Comparison of ENCODE assay signal across 11 cellular contexts in genomic region chr6:116267879-116268588, GRCh38. TPM values are rescaled to one million over a fixed set of nuclear protein-coding genes. Genes with fewer than 3 reads are reported as not detected.
DNase-seq lines count a peak whose midpoint lies in the region; ATAC-seq, FAIRE-seq and TF ChIP-seq lines count a peak whose summit lies in the region.
"Had no signal": no experiment of that assay in that cellular context is flagged by ENCODE, and none has a peak within 500 bp of the region (broad histone marks: within the 10 kb centered on the region; RNA-seq: fewer than 3 reads in every experiment).

No MANE protein-coding gene starts in this region.

- peaks cover 19% of the 10 kb centered on the region for H3K4me1 Mint-ChIP-seq in T-helper 17 cell
- peaks cover 23% of the 10 kb centered on the region for H3K4me1 Mint-ChIP-seq in stimulated activated effector memory CD8-positive, alpha-beta T cell treated with anti-CD3 and anti-CD28 coated beads, Interleukin-12 subunit alpha, Interleukin-12 subunit beta, amount 100 ng/mL, for 72 hours

- H3K9me3 ChIP-seq in HepG2 (ENCODE audit: low read length) = peaks cover 8% of the 10 kb centered on the region; the same call in 1 of the 2 replicates
- no peaks in the 10 kb centered on the region for H3K9me3 ChIP-seq in right lobe of liver
- H3K9me3 ChIP-seq in T-helper 17 cell (ENCODE audit: control insufficient read depth, low read length, poor library complexity, severe bottlenecking) = no peaks in the 10 kb centered on the region
- H3K9me3 ChIP-seq in body of pancreas = no peaks in the 10 kb centered on the region
- H3K9me3 ChIP-seq: colonic mucosa had no signal

- H3K27ac Mint-ChIP-seq in T-helper 17 cell = peak overlapping the region; percentile 21
- peak overlapping the region; percentile 51 for H3K27ac Mint-ChIP-seq in stimulated activated effector memory CD8-positive, alpha-beta T cell treated with anti-CD3 and anti-CD28 coated beads, Interleukin-12 subunit alpha, Interleukin-12 subunit beta, amount 100 ng/mL, for 72 hours

- no peak overlapping the region for H2AFZ ChIP-seq in HepG2 (ENCODE audit: low read length)

- H3K27me3 Mint-ChIP-seq in T-helper 17 cell = no peaks in the 10 kb centered on the region

- H3K79me2 ChIP-seq in HepG2 (ENCODE audit: insufficient read depth, low read length) = no peaks in the 10 kb centered on the region

- no peak for TF ChIP-seq POLR2A in HepG2 (IDR thresholded peaks at IDR 0.05; ENCODE audit: insufficient read depth in 1 of 2, low read depth in 2 of 2, low read length in 2 of 2)
- no peak for TF ChIP-seq POLR2A in right lobe of liver (IDR thresholded peaks at IDR 0.05)
- no peak for TF ChIP-seq POLR2A in body of pancreas (IDR thresholded peaks at IDR 0.05)

- 0 out of 2 replicates have a peak, but pooled peaks cover 5% of the 10 kb centered on the region for H3K4me1 ChIP-seq in HepG2 (ENCODE audit: insufficient read depth, low read length)
- H3K4me1 ChIP-seq in right lobe of liver = peaks cover 0 to 17% (median 6%) of the 10 kb centered on the region in 4 donors
- no peaks in the 10 kb centered on the region for H3K4me1 ChIP-seq in body of pancreas
- H3K4me1 ChIP-seq: colonic mucosa had no signal

- TF ChIP-seq EP300 in HepG2 (IDR thresholded peaks at IDR 0.05; ENCODE audit: low read depth in 2 of 2, low read length in 2 of 2) (no peak), HepG2 (CRISPR knock-in tag; IDR thresholded peaks at IDR 0.05; ENCODE audit: borderline replicate concordance) (no peak)

- H4K20me1 ChIP-seq in HepG2 (ENCODE audit: insufficient read depth, low read length) = no peaks in the 10 kb centered on the region

- H3K36me3 ChIP-seq in HepG2 (replicated peaks in 1 of 2; ENCODE audit: control insufficient read depth in 1 of 2, insufficient read depth in 2 of 2, low read length in 2 of 2) (no peaks in the 10 kb centered on the region; a peak in 2 of 5 replicates), right lobe of liver (peaks cover 0 to 7% (median 0%) of the 10 kb centered on the region in 4 donors), body of pancreas (replicated peaks in 1 of 2; ENCODE audit: insufficient read depth in 1 of 2, low read depth in 2 of 2) (peaks cover 0 to 1% of the 10 kb centered on the region in 2 donors)
- H3K36me3 ChIP-seq: colonic mucosa had no signal

- H3K9ac ChIP-seq in HepG2 (ENCODE audit: insufficient read depth, low read depth, low read length) = no peak overlapping the region
- H3K9ac ChIP-seq: KMS-11 had no signal

- intact Hi-C loops in HepG2 (cut with micrococcal nuclease; ENCODE audit: unreplicated experiment) (loop anchor here (1.0 kb wide), 4 partner anchors 11 to 264 kb away; partner anchors contain the start of genes TSPYL1 and TSPYL4), right lobe of liver (cut with DNase I) (no loop called here), body of pancreas (cut with DNase I) (no loop called here)

- POLR2A ChIA-PET in HepG2 (lab: Yijun Ruan, JAX) = interaction anchor here (1.1 to 2.2 kb wide), 3 partner anchors 12 to 15 kb away, joined by 3 to 35 read pairs (median 10); partner anchors contain the start of genes TSPYL1 and TSPYL4

- DNase-seq in HepG2 (ENCODE audit: low spot score) = no peak
- DNase-seq in right lobe of liver = no peak
- DNase-seq in T-helper 17 cell = no peak
- DNase-seq in stimulated activated effector memory CD8-positive, alpha-beta T cell treated with anti-CD3 and anti-CD28 coated beads, Interleukin-12 subunit alpha, Interleukin-12 subunit beta, amount 100 ng/mL, for 72 hours (ENCODE audit: low spot score in 2 of 2) = no peak
- no peak for DNase-seq in OCI-M1 (lab: John Stamatoyannopoulos, UW)
- no peak for DNase-seq in body of pancreas
- DNase-seq: colonic mucosa, nucleus accumbens had no signal

- FAIRE-seq in HepG2 (lab: Jason Lieb, UNC) = no peak

- CTCF ChIA-PET in HepG2 (lab: Yijun Ruan, JAX; ENCODE audit: low intra/inter-chr PET ratio, low total read pairs) = interaction anchor here (0.7 to 4.6 kb wide), 8 partner anchors 11 to 378 kb away, joined by 3 to 29 read pairs (median 4); partner anchors contain the start of gene TSPYL1

- in situ Hi-C loops in HepG2 (cut with HindIII; ENCODE audit: extremely low pct_ligation_motif_present, low pct_unique_long_range_greater_than_20kb) = no loop called here

- no peak overlapping the region for H3K4me3 Mint-ChIP-seq in T-helper 17 cell
- no peak overlapping the region for H3K4me3 Mint-ChIP-seq in stimulated activated effector memory CD8-positive, alpha-beta T cell treated with anti-CD3 and anti-CD28 coated beads, Interleukin-12 subunit alpha, Interleukin-12 subunit beta, amount 100 ng/mL, for 72 hours

- no peak overlapping the region for H3K27ac ChIP-seq in HepG2 (ENCODE audit: extremely low read length, insufficient read depth, low read length)
- no peak overlapping the region for H3K27ac ChIP-seq in right lobe of liver
- no peak overlapping the region for H3K27ac ChIP-seq in body of pancreas
- H3K27ac ChIP-seq: colonic mucosa, KMS-11 had no signal

- no peak for TF ChIP-seq RAD21 in HepG2 (CRISPR knock-in tag; IDR thresholded peaks at IDR 0.05)

- H3K36me3 Mint-ChIP-seq in T-helper 17 cell (ENCODE audit: low read depth) = peaks cover 5% of the 10 kb centered on the region
- H3K36me3 Mint-ChIP-seq in stimulated activated effector memory CD8-positive, alpha-beta T cell treated with anti-CD3 and anti-CD28 coated beads, Interleukin-12 subunit alpha, Interleukin-12 subunit beta, amount 100 ng/mL, for 72 hours = peaks cover 19% of the 10 kb centered on the region

- H3K9me3 Mint-ChIP-seq in stimulated activated effector memory CD8-positive, alpha-beta T cell treated with anti-CD3 and anti-CD28 coated beads, Interleukin-12 subunit alpha, Interleukin-12 subunit beta, amount 100 ng/mL, for 72 hours = peaks cover 8% of the 10 kb centered on the region

- no peak for TF ChIP-seq CTCF in HepG2 (CRISPR knock-in tag; IDR thresholded peaks at IDR 0.05)
- TF ChIP-seq CTCF in right lobe of liver (IDR thresholded peaks at IDR 0.05) = no peak
- TF ChIP-seq CTCF in body of pancreas (IDR thresholded peaks at IDR 0.05) = no peak

- H3K4me3 ChIP-seq in HepG2 (replicated peaks in 1 of 3; ENCODE audit: insufficient read depth in 1 of 3, low read depth in 2 of 3, low read length in 3 of 3) (no peak overlapping the region), right lobe of liver (no peak overlapping the region), body of pancreas (no peak overlapping the region)
- H3K4me3 ChIP-seq: colonic mucosa had no signal

- no TSS peak for BruUV-seq in HepG2 (replicated peaks; lab: Mats Ljungman, UMichigan)

- ATAC-seq in HepG2 (peak; percentile 47), right lobe of liver (no peak), HG02852 (IDR thresholded peaks at IDR 0.05; ENCODE audit: unreplicated experiment) (peak; percentile 18), T-helper 17 cell (no peak), GM21825 (IDR thresholded peaks at IDR 0.05; ENCODE audit: unreplicated experiment) (no peak), body of pancreas (no peak)
- peak; percentile 43 for ATAC-seq in stimulated activated effector memory CD8-positive, alpha-beta T cell treated with anti-CD3 and anti-CD28 coated beads, Interleukin-12 subunit alpha, Interleukin-12 subunit beta, amount 100 ng/mL, for 72 hours

- H3K4me2 ChIP-seq in HepG2 (ENCODE audit: low read depth, low read length) = no peak overlapping the region
- H3K4me2 ChIP-seq: KMS-11 had no signal

- H3K27me3 ChIP-seq in HepG2 (ENCODE audit: control insufficient read depth in 1 of 2, insufficient read depth in 2 of 2, low read length in 2 of 2) (no peaks in the 10 kb centered on the region), right lobe of liver (no peaks in the 10 kb centered on the region), body of pancreas (no peaks in the 10 kb centered on the region)
- H3K27me3 ChIP-seq: colonic mucosa had no signal

- WGBS in HepG2 (ENCODE audit: low lambda C conversion rate) = 31% methylated on average over 3 of the region's 3 CpGs
- WGBS in right lobe of liver (ENCODE audit: insufficient coverage, low coverage, low lambda C conversion rate, missing lambda C conversion rate) = 56% methylated on average over 3 of the region's 3 CpGs
- WGBS in body of pancreas, 2 donors = 61 to 63% methylated on average over 3 of the region's 3 CpGs

RNA-seq across cellular contexts. Expression of gene TSPYL1, which starts 11.7 kb away (rescaled TPM):
- total RNA-seq in HepG2 (2016; rRNA removed; fragmentation: Illumina TruSeq; extraction: Trizol) (93.0 and 102 TPM in 2 replicates), right lobe of liver (10 to 100 TPM; 29.1 to 70.4 (median 50.9) TPM), T-helper 17 cell (100 to 1,000 TPM; 199 to 216 TPM), body of pancreas (10 to 100 TPM; 44.1 to 45.2 TPM)
- 6.2 and 7.3 TPM in 2 replicates for total RNA-seq in HepG2 (2016; cell fraction: cytosol; rRNA removed; fragmentation: Illumina TruSeq; extraction: Trizol; ENCODE audit: low read depth)
- total RNA-seq in HepG2 (2016; cell fraction: insoluble cytoplasmic fraction; rRNA removed; fragmentation: Illumina TruSeq; extraction: Trizol) = 86.9 and 96.9 TPM in 2 replicates
- total RNA-seq in HepG2 (2016; cell fraction: membrane; rRNA removed; fragmentation: Illumina TruSeq; extraction: Trizol) = 27.1 and 29.7 TPM in 2 replicates
- 43.2 and 44.5 TPM in 2 replicates for total RNA-seq in HepG2 (2016; cell fraction: nucleus; rRNA removed; fragmentation: Illumina TruSeq; extraction: Trizol)
- 28.3 and 33.0 TPM in 2 replicates for polyA plus RNA-seq in HepG2 (2011; rRNA removed)
- 20.4 and 29.5 TPM in 2 replicates for polyA plus RNA-seq in HepG2 (2011; cell fraction: cytosol; rRNA removed)
- polyA plus RNA-seq in HepG2 (2011; cell fraction: nucleus; rRNA removed) = 10.7 and 13.8 TPM in 2 replicates
- polyA plus RNA-seq in HepG2 (2012) = 34.7 and 37.0 TPM in 2 replicates
- 3.1 and 3.8 TPM in 2 replicates for polyA plus RNA-seq in HepG2 (2016; cell fraction: cytosol; fragmentation: Illumina TruSeq; extraction: Trizol; ENCODE audit: low read depth)
- polyA plus RNA-seq in HepG2 (2016; cell fraction: insoluble cytoplasmic fraction; fragmentation: Illumina TruSeq; extraction: Trizol; ENCODE audit: low read depth) = 70.1 and 81.8 TPM in 2 replicates
- polyA plus RNA-seq in HepG2 (2016; cell fraction: membrane; fragmentation: Illumina TruSeq; extraction: Trizol; ENCODE audit: low read depth) = 12.6 and 14.3 TPM in 2 replicates
- polyA plus RNA-seq in HepG2 (2016; cell fraction: nucleus; fragmentation: Illumina TruSeq; extraction: Trizol; ENCODE audit: insufficient read depth, low read depth) = 43.9 and 44.2 TPM in 2 replicates
- polyA minus RNA-seq in HepG2 (2011; rRNA and poly(A)+ RNA removed; ENCODE audit: low replicate concordance) = 96.9 and 99.6 TPM in 2 replicates
- 45.5 and 51.8 TPM in 2 replicates for polyA minus RNA-seq in HepG2 (2011; cell fraction: cytosol; rRNA and poly(A)+ RNA removed)
- polyA minus RNA-seq in HepG2 (2011; cell fraction: nucleus; rRNA and poly(A)+ RNA removed) = 24.7 and 35.2 TPM in 2 replicates

RNA-seq across cellular contexts. Expression of gene TSPYL4, which starts 14.2 kb away (rescaled TPM):
- 19.7 and 24.0 TPM in 2 replicates for total RNA-seq in HepG2 (2016; rRNA removed; fragmentation: Illumina TruSeq; extraction: Trizol)
- 1.1 TPM in 2 replicates for total RNA-seq in HepG2 (2016; cell fraction: cytosol; rRNA removed; fragmentation: Illumina TruSeq; extraction: Trizol; ENCODE audit: low read depth)
- 20.0 and 20.4 TPM in 2 replicates for total RNA-seq in HepG2 (2016; cell fraction: insoluble cytoplasmic fraction; rRNA removed; fragmentation: Illumina TruSeq; extraction: Trizol)
- total RNA-seq in HepG2 (2016; cell fraction: membrane; rRNA removed; fragmentation: Illumina TruSeq; extraction: Trizol) = 6.4 and 6.9 TPM in 2 replicates
- total RNA-seq in HepG2 (2016; cell fraction: nucleus; rRNA removed; fragmentation: Illumina TruSeq; extraction: Trizol) = 18.6 and 19.0 TPM in 2 replicates
- polyA plus RNA-seq in HepG2 (2011; rRNA removed) = 18.0 and 20.4 TPM in 2 replicates
- polyA plus RNA-seq in HepG2 (2011; cell fraction: cytosol; rRNA removed) = 11.2 and 16.9 TPM in 2 replicates
- 25.8 and 34.6 TPM in 2 replicates for polyA plus RNA-seq in HepG2 (2011; cell fraction: nucleus; rRNA removed)
- 15.2 and 16.7 TPM in 2 replicates for polyA plus RNA-seq in HepG2 (2012)
- 0.89 and 0.94 TPM in 2 replicates for polyA plus RNA-seq in HepG2 (2016; cell fraction: cytosol; fragmentation: Illumina TruSeq; extraction: Trizol; ENCODE audit: low read depth)
- polyA plus RNA-seq in HepG2 (2016; cell fraction: insoluble cytoplasmic fraction; fragmentation: Illumina TruSeq; extraction: Trizol; ENCODE audit: low read depth) = 27.8 and 29.9 TPM in 2 replicates
- 3.6 and 4.2 TPM in 2 replicates for polyA plus RNA-seq in HepG2 (2016; cell fraction: membrane; fragmentation: Illumina TruSeq; extraction: Trizol; ENCODE audit: low read depth)
- 31.9 and 32.8 TPM in 2 replicates for polyA plus RNA-seq in HepG2 (2016; cell fraction: nucleus; fragmentation: Illumina TruSeq; extraction: Trizol; ENCODE audit: insufficient read depth, low read depth)
- 11.2 and 20.8 TPM in 2 replicates for polyA minus RNA-seq in HepG2 (2011; rRNA and poly(A)+ RNA removed; ENCODE audit: low replicate concordance)
- polyA minus RNA-seq in HepG2 (2011; cell fraction: cytosol; rRNA and poly(A)+ RNA removed) = 8.8 and 9.8 TPM in 2 replicates
- 11.8 and 15.0 TPM in 2 replicates for polyA minus RNA-seq in HepG2 (2011; cell fraction: nucleus; rRNA and poly(A)+ RNA removed)
- total RNA-seq in right lobe of liver = 1 to 10 TPM; 2.7 to 8.5 (median 3.5) TPM
- 10 to 100 TPM; 45.8 to 56.5 TPM for total RNA-seq in T-helper 17 cell
- total RNA-seq in body of pancreas = 10 to 100 TPM in 1 of 2 donors, 1 to 10 TPM in 1; 8.6 to 12.7 TPM

Comparison
In these comparisons a context has a peak if more than half of its experiments do, and no peak if none do; other contexts are left out.
1. ATAC-seq: peak in HepG2 (single experiment), HG02852 (single experiment) and stimulated activated effector memory CD8-positive, alpha-beta T cell treated with anti-CD3 and anti-CD28 coated beads, Interleukin-12 subunit alpha, Interleukin-12 subunit beta, amount 100 ng/mL, for 72 hours (single experiment); none in right lobe of liver (0 of 4), T-helper 17 cell (single experiment), GM21825 (single experiment) and body of pancreas (single experiment).